Comparison of ENCODE assay signal across 9 cellular contexts in genomic region chr6:106547961-106548453, GRCh38.
DNase-seq lines count a peak whose midpoint lies in the region; ATAC-seq and TF ChIP-seq lines count a peak whose summit lies in the region.
"Had no signal": no experiment of that assay in that cellular context is flagged by ENCODE, and none has a peak within 500 bp of the region (broad histone marks: within the 10 kb centered on the region; RNA-seq: fewer than 3 reads in every experiment).

No MANE protein-coding gene starts in this region.

- H3K4me2 ChIP-seq in OCI-LY7 (ENCODE audit: low read length), result 0 out of 2 replicates have a peak overlapping the region, but pooled peaks have one; percentile 69

- intact Hi-C loops in OCI-LY7 (cut with micrococcal nuclease; ENCODE audit: unreplicated experiment), result no loop called here
- intact Hi-C loops in ovary (cut with DNase I), result no loop called here

- BruUV-seq in OCI-LY7 (replicated peaks; lab: Mats Ljungman, UMichigan), result no TSS peak

- no peaks in the 10 kb centered on the region for H3K9me3 ChIP-seq in OCI-LY7 (ENCODE audit: low read length)
- no peaks in the 10 kb centered on the region for H3K9me3 ChIP-seq in ovary

- TF ChIP-seq POLR2A in ovary (IDR thresholded peaks at IDR 0.05), result no peak

- in situ Hi-C loops in Caki2 (cut with HindIII; ENCODE audit: low pct_unique_long_range_greater_than_20kb, low sequenced_read_pairs), result no loop called here

- no peaks in the 10 kb centered on the region for H3K27me3 ChIP-seq in ovary

- TF ChIP-seq CTCF in OCI-LY7 (conservative IDR thresholded peaks at IDR 0.05; ENCODE audit: low read length), result no peak
- TF ChIP-seq CTCF in cardiac fibroblast (IDR thresholded peaks at IDR 0.05; ENCODE audit: low read depth, low read length), result no peak
- TF ChIP-seq CTCF in ovary (IDR thresholded peaks at IDR 0.05), result no peak

- DNase-seq in Caki2 (ENCODE audit: low read depth) (peak; percentile 67), OCI-LY7 (ENCODE audit: low spot score) (no peak), cardiac fibroblast (ENCODE audit: low read depth in 2 of 2) (peak; percentile 78 to 79), ovary (peak; percentile 29 to 49 (median 36)), globus pallidus (ENCODE audit: low spot score) (no peak), COR-L47 (lab: John Stamatoyannopoulos, UW) (no peak)
- DNase-seq: NCI-H1092 treated with DMSO at 0.1 percent for 48 hours had no signal

- H3K4me3 ChIP-seq in OCI-LY7 (ENCODE audit: low read depth, low read length, poor library complexity, severe bottlenecking) (no peak overlapping the region), cardiac fibroblast (replicated peaks in 1 of 2; ENCODE audit: low read depth in 2 of 2, low read length in 2 of 2) (no peak overlapping the region), ovary (no peak overlapping the region)

- H4K20me1 ChIP-seq in OCI-LY7 (ENCODE audit: insufficient read depth, low read length), result no peaks in the 10 kb centered on the region

- H3K27ac ChIP-seq in OCI-LY7 (ENCODE audit: low read depth, low read length, poor library complexity, severe bottlenecking) (peak overlapping the region; percentile 76), ovary (peak overlapping the region in 1 of 2 donors; percentile 8)

- 5 to 8% (median 5%) methylated on average over 5 of the region's 5 CpGs for WGBS in ovary, 3 donors

- H3K36me3 ChIP-seq in OCI-LY7 (ENCODE audit: insufficient read depth, low read length) (peaks cover 96% of the 10 kb centered on the region), ovary (no peaks in the 10 kb centered on the region)

- H3K4me1 ChIP-seq in OCI-LY7 (ENCODE audit: insufficient read depth, low read length, poor library complexity, severe bottlenecking), result peaks cover 29% of the 10 kb centered on the region
- peaks cover 4% of the 10 kb centered on the region for H3K4me1 ChIP-seq in ovary (ENCODE audit: insufficient read depth)

- no peak for ATAC-seq in GM18870 (IDR thresholded peaks at IDR 0.05; ENCODE audit: unreplicated experiment)
- no peak for ATAC-seq in HG03469 (IDR thresholded peaks at IDR 0.05; ENCODE audit: unreplicated experiment)

- H3K9me2 ChIP-seq in OCI-LY7 (ENCODE audit: insufficient read depth, low read length), result no peaks in the 10 kb centered on the region

- no peaks in the 10 kb centered on the region for H3K79me2 ChIP-seq in OCI-LY7 (ENCODE audit: insufficient read depth, low read depth, low read length)

- H2AFZ ChIP-seq in OCI-LY7 (ENCODE audit: low read length), result no peak overlapping the region

- CTCF ChIA-PET in OCI-LY7 (lab: Charles Lee; ENCODE audit: unreplicated experiment), result no interaction called here

- TF ChIP-seq EP300 in ovary (IDR thresholded peaks at IDR 0.05), result no peak

- POLR2A ChIA-PET in OCI-LY7 (lab: Charles Lee), result interaction anchor here (1.5 kb wide), 1 partner anchor 23 kb away, joined by 4 read pairs; no protein-coding TSS in a partner anchor

Comparison
In these comparisons a context has a peak if more than half of its experiments do, and no peak if none do; other contexts are left out.
1. DNase-seq: peak in Caki2 (single experiment), cardiac fibroblast (2 of 2) and ovary (5 of 5); none in OCI-LY7 (single experiment), globus pallidus (single experiment) and COR-L47 (single experiment).